Comparison of ENCODE assay signal across 28 cellular contexts in the genomic region with DNA sequence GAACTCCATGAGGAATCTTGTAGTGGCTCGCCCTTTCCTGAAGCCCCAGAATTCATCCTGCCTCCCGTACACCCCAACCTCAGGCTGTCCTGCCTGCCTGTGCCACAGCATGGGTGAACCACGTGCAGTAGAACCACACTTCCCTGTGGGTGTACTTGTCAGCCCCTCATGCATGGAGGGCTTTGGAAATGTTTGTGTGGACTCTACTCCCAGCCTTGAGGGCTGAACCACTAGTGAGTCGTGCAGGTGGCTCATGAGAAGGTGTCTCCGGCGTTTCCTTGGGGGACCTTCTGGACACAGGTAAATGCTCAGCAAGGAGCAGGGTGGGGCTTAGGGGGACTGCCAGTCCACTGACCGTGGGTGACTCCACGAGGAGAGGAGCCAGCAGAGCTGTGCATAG. TPM values are rescaled to one million over a fixed set of nuclear protein-coding genes. Genes with fewer than 3 reads are reported as not detected.
A peak's percentile ranks its signal among the peaks of the same experiment; 100 is the strongest.
DNase-seq lines count a peak whose midpoint lies in the region; ATAC-seq, FAIRE-seq and TF ChIP-seq lines count a peak whose summit lies in the region.
"Had no signal": no experiment of that assay in that cellular context is flagged by ENCODE, and none has a peak within 500 bp of the region (broad histone marks: within the 10 kb centered on the region; RNA-seq: fewer than 3 reads in every experiment).

No MANE protein-coding gene starts in this region.

- H3K4me1 Mint-ChIP-seq in stimulated activated naive CD8-positive, alpha-beta T cell treated with anti-CD3 and anti-CD28 coated beads, Interleukin-15, Interleukin-2, amounts not matched to agents 100 ng/mL and 50 ng/mL, for 24 hours (ENCODE audit: low read depth), result peaks cover 21% of the 10 kb centered on the region
- H3K4me1 Mint-ChIP-seq in activated CD8-positive, alpha-beta T cell treated with anti-CD3 and anti-CD28 coated beads for 36 hours (ENCODE audit: low read depth), result peaks cover 23% of the 10 kb centered on the region

- intact Hi-C loops in activated CD8-positive, alpha-beta T cell treated with anti-CD3 and anti-CD28 coated beads for 36 hours (cut with micrococcal nuclease), result no loop called here

- H3K9ac ChIP-seq in keratinocyte (ENCODE audit: control insufficient read depth, extremely low read depth, insufficient read depth, low read length), result no peak overlapping the region

- DNase-seq in stimulated activated naive CD8-positive, alpha-beta T cell treated with anti-CD3 and anti-CD28 coated beads, Interleukin-15, Interleukin-2, amounts not matched to agents 100 U/mL and 50 U/mL, for 24 hours, result no peak
- no peak for DNase-seq in activated CD8-positive, alpha-beta T cell treated with anti-CD3 and anti-CD28 coated beads for 36 hours
- DNase-seq in keratinocyte (ENCODE audit: low read depth, low spot score), result no peak
- DNase-seq in NCI-H1048 (lab: John Stamatoyannopoulos, UW), result no peak
- no peak for DNase-seq in urothelium cell line (ENCODE audit: low spot score)
- DNase-seq: activated B cell treated with CpG ODN at 0.5 μM for 24 hours; activated CD8-positive, alpha-beta memory T cell treated with anti-CD3 and anti-CD28 coated beads for 24 hours; activated gamma-delta T cell; activated T-cell treated with anti-CD3 and anti-CD28 coated beads for 4 hours; C1 segment of cervical spinal cord; central memory CD4-positive, alpha-beta T cell; COR-L47; erythroblast; glutamatergic neuron; left ventricle myocardium superior; NCI-H1417; NCI-H2081 treated with DMSO at 0.1 percent for 48 hours; NCI-H2227 treated with DMSO at 0.1 percent for 48 hours; NCI-H526 treated with DMSO at 0.1 percent for 48 hours; SIG-M5; stimulated activated CD4-positive, alpha-beta T cell treated with anti-CD3 and anti-CD28 coated beads, Interleukin-2, amount 100 ng/mL, for 48 hours; tibial artery had no signal

- FAIRE-seq in keratinocyte (lab: Jason Lieb, UNC) (peak; percentile 34), urothelium cell line (lab: Jason Lieb, UNC) (no peak)

- no peaks in the 10 kb centered on the region for H3K9me3 ChIP-seq in keratinocyte (ENCODE audit: control insufficient read depth, low read depth, low read length)
- H3K9me3 ChIP-seq: HAP-1, MG63, right lobe of liver, tibial artery had no signal

- H3K79me2 ChIP-seq in keratinocyte (ENCODE audit: control insufficient read depth, insufficient read depth, low read length), result no peaks in the 10 kb centered on the region

- H3K36me3 Mint-ChIP-seq in stimulated activated naive CD8-positive, alpha-beta T cell treated with anti-CD3 and anti-CD28 coated beads, Interleukin-15, Interleukin-2, amounts not matched to agents 100 ng/mL and 50 ng/mL, for 24 hours (ENCODE audit: low read depth), result no peaks in the 10 kb centered on the region
- no peaks in the 10 kb centered on the region for H3K36me3 Mint-ChIP-seq in activated CD8-positive, alpha-beta T cell treated with anti-CD3 and anti-CD28 coated beads for 36 hours (ENCODE audit: low read depth)

- no peaks in the 10 kb centered on the region for H3K27me3 ChIP-seq in keratinocyte (ENCODE audit: control insufficient read depth, extremely low read depth, insufficient read depth, low read length)
- H3K27me3 ChIP-seq: MG63, right lobe of liver, tibial artery had no signal

- POLR2A ChIA-PET in activated CD8-positive, alpha-beta T cell treated with anti-CD3 and anti-CD28 coated beads for 36 hours (lab: Charles Lee), result interaction anchor here (0.7 kb wide), 1 partner anchor 198 kb away, joined by 4 read pairs; no protein-coding TSS in a partner anchor

- ATAC-seq in stimulated activated naive CD8-positive, alpha-beta T cell treated with anti-CD3 and anti-CD28 coated beads, Interleukin-15, Interleukin-2, amounts not matched to agents 100 U/mL and 50 U/mL, for 24 hours, result no peak
- peak; percentile 18 for ATAC-seq in activated CD8-positive, alpha-beta T cell treated with anti-CD3 and anti-CD28 coated beads for 36 hours
- ATAC-seq in GM21381 (IDR thresholded peaks at IDR 0.05; ENCODE audit: unreplicated experiment), result no peak
- ATAC-seq: left ventricle myocardium superior had no signal

- H3K27ac Mint-ChIP-seq in stimulated activated naive CD8-positive, alpha-beta T cell treated with anti-CD3 and anti-CD28 coated beads, Interleukin-15, Interleukin-2, amounts not matched to agents 100 ng/mL and 50 ng/mL, for 24 hours, result peak overlapping the region; percentile 87
- peak overlapping the region; percentile 9 for H3K27ac Mint-ChIP-seq in activated CD8-positive, alpha-beta T cell treated with anti-CD3 and anti-CD28 coated beads for 36 hours
- H3K27ac Mint-ChIP-seq: activated B cell treated with CpG ODN at 0.5 μM for 24 hours, progenitor cell of endocrine pancreas had no signal

- no peaks in the 10 kb centered on the region for H3K36me3 ChIP-seq in keratinocyte (ENCODE audit: control insufficient read depth in 2 of 2, extremely low read depth in 1 of 2, insufficient read depth in 2 of 2, low read length in 2 of 2)
- H3K36me3 ChIP-seq: HAP-1, MG63, right lobe of liver, tibial artery had no signal

- no peaks in the 10 kb centered on the region for H3K9me3 Mint-ChIP-seq in stimulated activated naive CD8-positive, alpha-beta T cell treated with anti-CD3 and anti-CD28 coated beads, Interleukin-15, Interleukin-2, amounts not matched to agents 100 ng/mL and 50 ng/mL, for 24 hours
- no peaks in the 10 kb centered on the region for H3K9me3 Mint-ChIP-seq in activated CD8-positive, alpha-beta T cell treated with anti-CD3 and anti-CD28 coated beads for 36 hours
- H3K9me3 Mint-ChIP-seq: activated B cell treated with CpG ODN at 0.5 μM for 24 hours had no signal

- dilution Hi-C loops in keratinocyte (cut with MboI; ENCODE audit: extremely low pct_ligation_motif_present, low sequenced_read_pairs), result no loop called here

- no peaks in the 10 kb centered on the region for H3K9me1 ChIP-seq in keratinocyte (ENCODE audit: control insufficient read depth, extremely low read depth, insufficient read depth, low read length)

- H3K4me3 Mint-ChIP-seq in stimulated activated naive CD8-positive, alpha-beta T cell treated with anti-CD3 and anti-CD28 coated beads, Interleukin-15, Interleukin-2, amounts not matched to agents 100 ng/mL and 50 ng/mL, for 24 hours, result no peak overlapping the region
- H3K4me3 Mint-ChIP-seq in activated CD8-positive, alpha-beta T cell treated with anti-CD3 and anti-CD28 coated beads for 36 hours, result no peak overlapping the region
- H3K4me3 Mint-ChIP-seq: activated B cell treated with CpG ODN at 0.5 μM for 24 hours had no signal

- no peaks in the 10 kb centered on the region for H4K20me1 ChIP-seq in keratinocyte (ENCODE audit: control insufficient read depth, extremely low read depth, insufficient read depth, low read length)

- CTCF ChIA-PET in activated CD8-positive, alpha-beta T cell treated with anti-CD3 and anti-CD28 coated beads for 36 hours (lab: Charles Lee), result no interaction called here

- no peaks in the 10 kb centered on the region for H3K4me1 ChIP-seq in keratinocyte (ENCODE audit: control insufficient read depth, extremely low read depth, insufficient read depth, low read length)
- H3K4me1 ChIP-seq: HAP-1, right lobe of liver, tibial artery had no signal

- H3K27ac ChIP-seq in keratinocyte (ENCODE audit: control insufficient read depth, insufficient read depth, low read length), result no peak overlapping the region
- H3K27ac ChIP-seq: right lobe of liver, tibial artery had no signal

- no peak overlapping the region for H3K4me2 ChIP-seq in keratinocyte (ENCODE audit: control insufficient read depth, extremely low read depth, insufficient read depth, low read depth, low read length)

- H3K27me3 Mint-ChIP-seq in stimulated activated naive CD8-positive, alpha-beta T cell treated with anti-CD3 and anti-CD28 coated beads, Interleukin-15, Interleukin-2, amounts not matched to agents 100 ng/mL and 50 ng/mL, for 24 hours, result no peaks in the 10 kb centered on the region
- H3K27me3 Mint-ChIP-seq in activated CD8-positive, alpha-beta T cell treated with anti-CD3 and anti-CD28 coated beads for 36 hours, result no peaks in the 10 kb centered on the region

- H2AFZ ChIP-seq in keratinocyte (ENCODE audit: control insufficient read depth, low read length), result no peak overlapping the region

- no peak overlapping the region for H3K4me3 ChIP-seq in keratinocyte (ENCODE audit: control insufficient read depth in 2 of 3, extremely low read depth in 1 of 3, insufficient read depth in 2 of 3, low read depth in 1 of 3, low read length in 3 of 3)
- H3K4me3 ChIP-seq: HAP-1, MG63, right lobe of liver, tibial artery had no signal

- TF ChIP-seq CTCF in activated CD8-positive, alpha-beta T cell treated with anti-CD3 and anti-CD28 coated beads for 36 hours (IDR thresholded peaks at IDR 0.05), result no peak
- TF ChIP-seq CTCF in keratinocyte (optimal IDR thresholded peaks at IDR 0.05 in 1 of 3, IDR thresholded peaks at IDR 0.05 in 1 of 3, conservative IDR thresholded peaks at IDR 0.05 in 1 of 3; ENCODE audit: extremely low read depth in 1 of 3, insufficient read depth in 2 of 3, low read length in 3 of 3), result no peak

RNA-seq across cellular contexts. Expression of a gene that starts 58.7 kb away (rescaled TPM):
- 1 to 10 TPM; 4.2 to 5.4 TPM for total RNA-seq in activated CD8-positive, alpha-beta T cell treated with anti-CD3 and anti-CD28 coated beads for 36 hours
- 43.8 to 50.0 TPM (median 47.1 TPM) in 3 replicates for polyA plus RNA-seq in keratinocyte
- polyA plus RNA-seq in keratinocyte (2011; ENCODE audit: low read depth), result 3.1 TPM
- 29.8 and 33.5 TPM in 2 replicates for polyA plus RNA-seq in keratinocyte (2011; cell fraction: cytosol; rRNA removed)
- polyA plus RNA-seq in keratinocyte (2011; cell fraction: nucleus; rRNA removed), result 49.0 and 54.2 TPM in 2 replicates
- polyA plus RNA-seq in keratinocyte (2012; ENCODE audit: low replicate concordance), result 12.0 and 33.5 TPM in 2 replicates
- polyA minus RNA-seq in keratinocyte, result 32.3 to 42.4 TPM (median 41.9 TPM) in 3 replicates
- polyA minus RNA-seq in keratinocyte (2011; cell fraction: cytosol; rRNA and poly(A)+ RNA removed), result 39.5 TPM
- polyA minus RNA-seq in keratinocyte (2011; cell fraction: nucleus; rRNA and poly(A)+ RNA removed), result 32.8 and 46.5 TPM in 2 replicates
- total RNA-seq: activated B cell treated with CpG ODN at 0.5 μM for 24 hours had no signal
